ENCODE assay signal across 5 cellular contexts in the genomic region with DNA sequence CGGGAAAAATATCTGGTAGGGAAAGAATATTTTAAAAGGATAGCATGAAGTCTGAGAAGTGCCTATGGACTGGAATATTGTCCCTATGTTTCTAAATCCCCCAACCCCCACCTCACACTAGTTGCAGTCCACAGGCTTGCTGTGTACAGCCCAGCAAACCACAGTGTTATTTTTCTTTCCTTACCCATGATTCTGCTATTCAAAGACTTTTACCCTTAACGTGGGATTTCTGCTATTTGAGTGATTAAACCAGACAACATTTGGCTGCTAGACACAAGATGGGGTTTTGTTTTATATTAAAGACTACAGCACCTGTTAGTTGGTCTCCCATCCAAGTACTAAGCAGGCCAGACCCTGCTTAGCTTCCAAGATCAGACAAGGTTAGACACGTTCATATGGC.
"Had no signal": no experiment of that assay in that cellular context is flagged by ENCODE, and none has a peak within 500 bp of the region (broad histone marks: within the 10 kb centered on the region; RNA-seq: fewer than 3 reads in every experiment).

No MANE protein-coding gene starts in this region.

- H3K27ac Mint-ChIP-seq: GM23338, H9 had no signal

- DNase-seq: H9, HCEC 1CT, IMR-90, KBM-7 had no signal

- ATAC-seq: GM23338 had no signal

- H3K4me3 Mint-ChIP-seq: GM23338, H9 had no signal

- H3K4me3 ChIP-seq: GM23338 had no signal
